In genomic region chr6:112035446-112035845, GRCh38 we compare ENCODE assay signal across 14 cellular contexts. TPM values are rescaled to one million over a fixed set of nuclear protein-coding genes. Genes with fewer than 3 reads are reported as not detected.
DNase-seq lines count a peak whose midpoint lies in the region; ATAC-seq and TF ChIP-seq lines count a peak whose summit lies in the region.
"Had no signal": no experiment of that assay in that cellular context is flagged by ENCODE, and none has a peak within 500 bp of the region (broad histone marks: within the 10 kb centered on the region; RNA-seq: fewer than 3 reads in every experiment).

No MANE protein-coding gene starts in this region.

- H3K79me2 ChIP-seq in neural progenitor cell (ENCODE audit: low read depth), result no peaks in the 10 kb centered on the region

- H3K36me3 Mint-ChIP-seq in T-cell (no peaks in the 10 kb centered on the region), neural progenitor cell (no peaks in the 10 kb centered on the region)
- H3K36me3 Mint-ChIP-seq: natural killer cell treated with Interleukin-12 subunit alpha and Interleukin-12 subunit beta and Interleukin-15 and Interleukin-18, amount 100 ng/mL, for 72 hours had no signal

- H3K4me1 ChIP-seq in skeletal muscle satellite cell (ENCODE audit: control insufficient read depth, insufficient read depth, low read length) (peaks cover 67% of the 10 kb centered on the region), neural progenitor cell (no peaks in the 10 kb centered on the region)

- no peak for DNase-seq in activated CD4-positive, CD25-positive, alpha-beta regulatory T cell treated with anti-CD3 and anti-CD28 coated beads, Interleukin-2, amount 50 U/mL, for 72 hours
- DNase-seq in T-cell (no peak), erythroblast (lab: John Stamatoyannopoulos, UW) (peak; percentile 11 to 34), GDM1 (lab: John Stamatoyannopoulos, UW) (no peak), neural progenitor cell (ENCODE audit: low spot score) (no peak)
- DNase-seq: KG1, NCI-H1694, small intestine, trophoblast cell had no signal

- no peak for TF ChIP-seq CTCF in neural progenitor cell (IDR thresholded peaks at IDR 0.05)

- CTCF ChIA-PET in T-cell (lab: Charles Lee), result no interaction called here

- H3K4me3 Mint-ChIP-seq in T-cell (peak overlapping the region in 1 of 3 donors; percentile 22), neural progenitor cell (no peak overlapping the region)
- H3K4me3 Mint-ChIP-seq: natural killer cell treated with Interleukin-12 subunit alpha and Interleukin-12 subunit beta and Interleukin-15 and Interleukin-18, amount 100 ng/mL, for 72 hours had no signal

- no peaks in the 10 kb centered on the region for H3K9me3 Mint-ChIP-seq in T-cell
- H3K9me3 Mint-ChIP-seq in neural progenitor cell, result no peaks in the 10 kb centered on the region
- H3K9me3 Mint-ChIP-seq: natural killer cell treated with Interleukin-12 subunit alpha and Interleukin-12 subunit beta and Interleukin-15 and Interleukin-18, amount 100 ng/mL, for 72 hours had no signal

- peak; percentile 48 to 52 for ATAC-seq in activated CD4-positive, CD25-positive, alpha-beta regulatory T cell treated with anti-CD3 and anti-CD28 coated beads, Interleukin-2, amount 50 U/mL, for 24 hours
- ATAC-seq in T-cell (replicated peaks in 1 of 4), result peak in 2 of 4 experiments; percentile 36 to 48
- ATAC-seq in HG03097 (IDR thresholded peaks at IDR 0.05; ENCODE audit: low FRiP score, unreplicated experiment), result no peak
- ATAC-seq: natural killer cell treated with Interleukin-12 subunit alpha and Interleukin-12 subunit beta and Interleukin-15 and Interleukin-18, amount 100 ng/mL, for 72 hours had no signal

- H3K27me3 Mint-ChIP-seq in T-cell (no peaks in the 10 kb centered on the region), neural progenitor cell (ENCODE audit: insufficient read depth, low read depth) (peaks cover 6% of the 10 kb centered on the region)

- H3K27me3 ChIP-seq in skeletal muscle satellite cell (ENCODE audit: control insufficient read depth, insufficient read depth, low read length) (no peaks in the 10 kb centered on the region), neural progenitor cell (peaks cover 9% of the 10 kb centered on the region)

- H3K27ac ChIP-seq in neural progenitor cell, result no peak overlapping the region

- no peak overlapping the region for H3K4me3 ChIP-seq in skeletal muscle satellite cell (ENCODE audit: low read length)
- no peak overlapping the region for H3K4me3 ChIP-seq in neural progenitor cell
- H3K4me3 ChIP-seq: coronary artery had no signal

- no peaks in the 10 kb centered on the region for H3F3A ChIP-seq in neural progenitor cell (ENCODE audit: low read depth)

- H3K36me3 ChIP-seq in skeletal muscle satellite cell (ENCODE audit: insufficient read depth, low read length) (no peaks in the 10 kb centered on the region), neural progenitor cell (no peaks in the 10 kb centered on the region)

- peak overlapping the region; percentile 75 for H3K9ac ChIP-seq in skeletal muscle satellite cell (ENCODE audit: low read depth, low read length)
- H3K9ac ChIP-seq in neural progenitor cell, result no peak overlapping the region

- H4K20me1 ChIP-seq in neural progenitor cell (ENCODE audit: low read depth), result no peaks in the 10 kb centered on the region

- H3K27ac Mint-ChIP-seq in T-cell (peak overlapping the region; percentile 77 to 84), neural progenitor cell (no peak overlapping the region)
- H3K27ac Mint-ChIP-seq: natural killer cell treated with Interleukin-12 subunit alpha and Interleukin-12 subunit beta and Interleukin-15 and Interleukin-18, amount 100 ng/mL, for 72 hours had no signal

- H3K4me1 Mint-ChIP-seq in T-cell (peaks cover 52 to 65% (median 61%) of the 10 kb centered on the region in 3 donors), neural progenitor cell (peaks cover 9% of the 10 kb centered on the region)

- H3K4me2 ChIP-seq in skeletal muscle satellite cell (ENCODE audit: low read length), result no peak overlapping the region
- H3K4me2 ChIP-seq in neural progenitor cell, result no peak overlapping the region

- H3K9me3 ChIP-seq in skeletal muscle satellite cell (replicated peaks; ENCODE audit: low read length) (no peaks in the 10 kb centered on the region), neural progenitor cell (ENCODE audit: low read depth) (no peaks in the 10 kb centered on the region)

- POLR2A ChIA-PET in T-cell (lab: Charles Lee), result no interaction called here

- no peak overlapping the region for H2AFZ ChIP-seq in neural progenitor cell (replicated peaks)

- TF ChIP-seq POLR2A in erythroblast (IDR thresholded peaks at IDR 0.05; ENCODE audit: low read length), result no peak

RNA-seq across cellular contexts. Expression of gene CCN6, which starts 18.5 kb away (rescaled TPM):
- total RNA-seq in T-cell (not detected), neural progenitor cell (ENCODE audit: low replicate concordance) (not detected in 2 replicates)
- not detected in 2 replicates for total RNA-seq in skeletal muscle satellite cell (2012; rRNA removed)
- total RNA-seq: natural killer cell treated with Interleukin-12 subunit alpha and Interleukin-12 subunit beta and Interleukin-15 and Interleukin-18, amount 100 ng/mL, for 72 hours had no signal

RNA-seq across cellular contexts. Expression of gene TUBE1, which starts 51.8 kb away (rescaled TPM):
- 10 to 100 TPM; 26.8 to 40.9 (median 33.6) TPM for total RNA-seq in T-cell
- total RNA-seq in skeletal muscle satellite cell (2012; rRNA removed), result 20.3 and 23.8 TPM in 2 replicates
- 24.1 and 49.0 TPM in 2 replicates for total RNA-seq in neural progenitor cell (ENCODE audit: low replicate concordance)

RNA-seq across cellular contexts. Expression of gene FAM229B, which starts 51.9 kb away (rescaled TPM):
- total RNA-seq in T-cell, result 1 to 10 TPM; 1.2 to 3.7 (median 3.5) TPM
- total RNA-seq in skeletal muscle satellite cell (2012; rRNA removed), result 9.1 and 9.8 TPM in 2 replicates
- total RNA-seq in neural progenitor cell (ENCODE audit: low replicate concordance), result 14.1 and 32.2 TPM in 2 replicates

Comparison
In these comparisons a context has a peak if more than half of its experiments do, and no peak if none do; other contexts are left out.
1. DNase-seq: peak in erythroblast (2 of 2); none in activated CD4-positive, CD25-positive, alpha-beta regulatory T cell treated with anti-CD3 and anti-CD28 coated beads, Interleukin-2, amount 50 U/mL, for 72 hours (single experiment), T-cell (0 of 34), GDM1 (single experiment) and neural progenitor cell (single experiment).